In genomic region chr17:77842148-77842905, GRCh38 we compare ENCODE assay signal across 8 cellular contexts.
DNase-seq lines count a peak whose midpoint lies in the region; ATAC-seq and TF ChIP-seq lines count a peak whose summit lies in the region.

No MANE protein-coding gene starts in this region.

- intact Hi-C loops in posterior vena cava (cut with DNase I): no loop called here

- ATAC-seq in GM21825 (IDR thresholded peaks at IDR 0.05; ENCODE audit: unreplicated experiment): no peak

- no peak for TF ChIP-seq POLR2A in erythroblast (IDR thresholded peaks at IDR 0.05; ENCODE audit: low read length)

- DNase-seq in NCI-H2107 treated with DMSO at 0.1 percent for 48 hours (lab: John Stamatoyannopoulos, UW; ENCODE audit: unreplicated experiment) (peak; percentile 53), NCI-H2107 (lab: John Stamatoyannopoulos, UW) (no peak), NCI-H345 treated with DMSO at 0.1 percent for 48 hours (lab: John Stamatoyannopoulos, UW; ENCODE audit: unreplicated experiment) (peak; percentile 76), astrocyte of the hippocampus (ENCODE audit: low read depth, low spot score) (peak; percentile 68), posterior vena cava (ENCODE audit: low spot score) (peak; percentile 58), T-helper 9 cell (no peak), erythroblast (lab: John Stamatoyannopoulos, UW) (no peak)

Comparison
In these comparisons a context has a peak if more than half of its experiments do, and no peak if none do; other contexts are left out.
1. DNase-seq: peak in NCI-H2107 treated with DMSO at 0.1 percent for 48 hours (single experiment), NCI-H345 treated with DMSO at 0.1 percent for 48 hours (single experiment), astrocyte of the hippocampus (single experiment) and posterior vena cava (single experiment); none in NCI-H2107 (single experiment), T-helper 9 cell (single experiment) and erythroblast (0 of 2).